ENCODE assay signal across 18 cellular contexts in genomic region chr4:108884596-108884995, GRCh38.
A peak's percentile ranks its signal among the peaks of the same experiment; 100 is the strongest.
DNase-seq lines count a peak whose midpoint lies in the region; FAIRE-seq and TF ChIP-seq lines count a peak whose summit lies in the region.
"Had no signal": no experiment of that assay in that cellular context is flagged by ENCODE, and none has a peak within 500 bp of the region (broad histone marks: within the 10 kb centered on the region; RNA-seq: fewer than 3 reads in every experiment).

No MANE protein-coding gene starts in this region.

- no peaks in the 10 kb centered on the region for H3K27me3 Mint-ChIP-seq in astrocyte (ENCODE audit: low read depth, unreplicated experiment)

- H3K4me3 ChIP-seq in ACC112 (ENCODE audit: low read depth, low read length): peak overlapping the region; percentile 55
- no peak overlapping the region for H3K4me3 ChIP-seq in Loucy (ENCODE audit: low read length, poor library complexity, severe bottlenecking)
- no peak overlapping the region for H3K4me3 ChIP-seq in astrocyte (ENCODE audit: insufficient read depth, low read depth, low read length)
- H3K4me3 ChIP-seq: GM12878 had no signal

- H3F3A ChIP-seq in Loucy (ENCODE audit: low read depth): peaks cover 3% of the 10 kb centered on the region; the same call in 1 of the 2 replicates

- H3K4me3 Mint-ChIP-seq in astrocyte (ENCODE audit: unreplicated experiment): no peak overlapping the region
- H3K4me3 Mint-ChIP-seq: H9, IgD-negative memory B cell had no signal

- no peaks in the 10 kb centered on the region for H3K36me3 Mint-ChIP-seq in astrocyte (ENCODE audit: low read depth, unreplicated experiment)
- H3K36me3 Mint-ChIP-seq: IgD-negative memory B cell had no signal

- peaks cover 73% of the 10 kb centered on the region for H3K4me1 Mint-ChIP-seq in astrocyte (ENCODE audit: low read depth, unreplicated experiment)
- H3K4me1 Mint-ChIP-seq: IgD-negative memory B cell had no signal

- H2AFZ ChIP-seq in ACC112 (ENCODE audit: low read length, unreplicated experiment): peak overlapping the region; percentile 96
- no peak overlapping the region; the same call in 1 of the 2 replicates for H2AFZ ChIP-seq in Loucy (ENCODE audit: low read length)
- H2AFZ ChIP-seq in astrocyte (ENCODE audit: low read depth, low read length): no peak overlapping the region

- no peaks in the 10 kb centered on the region for H3K9me3 Mint-ChIP-seq in astrocyte (ENCODE audit: unreplicated experiment)
- H3K9me3 Mint-ChIP-seq: H9, IgD-negative memory B cell had no signal

- H3K4me1 ChIP-seq in ACC112 (ENCODE audit: control insufficient read depth, insufficient read depth, low read length, unreplicated experiment): peaks cover 13% of the 10 kb centered on the region
- peaks cover 45% of the 10 kb centered on the region for H3K4me1 ChIP-seq in Loucy (ENCODE audit: insufficient read depth, low read length, poor library complexity, severe bottlenecking)
- H3K4me1 ChIP-seq in astrocyte (ENCODE audit: insufficient read depth, low read length): peaks cover 50% of the 10 kb centered on the region

- no peaks in the 10 kb centered on the region for H3K27me3 ChIP-seq in ACC112 (ENCODE audit: insufficient read depth, low read length)
- H3K27me3 ChIP-seq in Loucy (ENCODE audit: insufficient read depth, low read length, poor library complexity, severe bottlenecking): no peaks in the 10 kb centered on the region
- no peaks in the 10 kb centered on the region for H3K27me3 ChIP-seq in astrocyte (ENCODE audit: insufficient read depth, low read length)

- H3K9me2 ChIP-seq in Loucy (replicated peaks; ENCODE audit: low read depth, low read length): no peaks in the 10 kb centered on the region

- H3K79me2 ChIP-seq in ACC112 (ENCODE audit: control insufficient read depth, insufficient read depth, low read length, unreplicated experiment) (no peaks in the 10 kb centered on the region), Loucy (ENCODE audit: insufficient read depth, low read length) (no peaks in the 10 kb centered on the region), astrocyte (ENCODE audit: insufficient read depth, low read length) (no peaks in the 10 kb centered on the region)

- peak overlapping the region; percentile 82 for H3K27ac Mint-ChIP-seq in astrocyte (ENCODE audit: unreplicated experiment)
- H3K27ac Mint-ChIP-seq: H9, IgD-negative memory B cell had no signal

- TF ChIP-seq CTCF in Loucy (conservative IDR thresholded peaks at IDR 0.05; ENCODE audit: low read length) (no peak), astrocyte (IDR thresholded peaks at IDR 0.05; ENCODE audit: insufficient read depth, low read depth, low read length) (no peak), GM20000 (IDR thresholded peaks at IDR 0.05; ENCODE audit: extremely low read depth, missing control alignments) (no peak)

- H3K9me3 ChIP-seq in Loucy (ENCODE audit: insufficient read depth, low read depth, low read length): no peaks in the 10 kb centered on the region
- H3K9me3 ChIP-seq in astrocyte (ENCODE audit: insufficient read depth, low read depth, low read length): no peaks in the 10 kb centered on the region

- DNase-seq in astrocyte (ENCODE audit: low read depth) (peak; percentile 52), myocyte (ENCODE audit: low read depth) (peak; percentile 45), GM20000 (ENCODE audit: low spot score) (no peak), NCI-H128 (lab: John Stamatoyannopoulos, UW; ENCODE audit: unreplicated experiment) (no peak), AG20443 (ENCODE audit: low spot score) (no peak)
- no peak for DNase-seq in activated CD8-positive, alpha-beta memory T cell treated with anti-CD3 and anti-CD28 coated beads, Interleukin-2, amount 50 U/mL, for 4 hours
- DNase-seq: H9, NCI-H1092, NCI-H1694 treated with DMSO at 0.1 percent for 48 hours, NCI-H748 treated with DMSO at 0.1 percent for 48 hours, SHP77 treated with DMSO at 0.1 percent for 48 hours had no signal

- H3K27ac ChIP-seq in ACC112 (ENCODE audit: low read depth, low read length) (no peak overlapping the region), astrocyte (ENCODE audit: low read depth, low read length) (peak overlapping the region; percentile 73)
- H3K27ac ChIP-seq: C4-2B had no signal

- H3K36me3 ChIP-seq in ACC112 (ENCODE audit: insufficient read depth, low read length): no peaks in the 10 kb centered on the region
- no peaks in the 10 kb centered on the region for H3K36me3 ChIP-seq in Loucy (ENCODE audit: insufficient read depth, low read length)
- no peaks in the 10 kb centered on the region for H3K36me3 ChIP-seq in astrocyte (ENCODE audit: insufficient read depth, low read length)

- H3K4me2 ChIP-seq in Loucy (ENCODE audit: low read depth, low read length, poor library complexity, severe bottlenecking): peak overlapping the region; percentile 1
- peak overlapping the region; percentile 39 for H3K4me2 ChIP-seq in astrocyte (ENCODE audit: low read length)

- H3K9ac ChIP-seq in Loucy (ENCODE audit: low read depth, low read length, poor library complexity, severe bottlenecking) (no peak overlapping the region), astrocyte (ENCODE audit: low read length) (peak overlapping the region; percentile 40)

- H4K20me1 ChIP-seq in Loucy (ENCODE audit: insufficient read depth, low read length, poor library complexity, severe bottlenecking): no peaks in the 10 kb centered on the region
- H4K20me1 ChIP-seq in astrocyte (ENCODE audit: insufficient read depth, low read length): no peaks in the 10 kb centered on the region

- peak; percentile 62 for FAIRE-seq in astrocyte (lab: Jason Lieb, UNC)
- FAIRE-seq: GM12878, GM18507, RCC 7860 had no signal

Comparison
In these comparisons a context has a peak if more than half of its experiments do, and no peak if none do; other contexts are left out.
1. DNase-seq: peak in astrocyte (single experiment) and myocyte (single experiment); none in GM20000 (single experiment), activated CD8-positive, alpha-beta memory T cell treated with anti-CD3 and anti-CD28 coated beads, Interleukin-2, amount 50 U/mL, for 4 hours (single experiment), NCI-H128 (single experiment) and AG20443 (single experiment).